9 cellular contexts compared by ENCODE assay signal in genomic region chr2:39266139-39266805, GRCh38. TPM values are rescaled to one million over a fixed set of nuclear protein-coding genes. Genes with fewer than 3 reads are reported as not detected.
DNase-seq lines count a peak whose midpoint lies in the region; ATAC-seq lines count a peak whose summit lies in the region.
"Had no signal": no experiment of that assay in that cellular context is flagged by ENCODE, and none has a peak within 500 bp of the region (broad histone marks: within the 10 kb centered on the region; RNA-seq: fewer than 3 reads in every experiment).

No MANE protein-coding gene starts in this region.

- H3K27ac ChIP-seq in CD4-positive, CD25-positive, alpha-beta regulatory T cell (ENCODE audit: insufficient read depth, low read length, poor library complexity, severe bottlenecking), result peak overlapping the region; percentile 60
- H3K27ac ChIP-seq: neutrophil had no signal

- no peaks in the 10 kb centered on the region for H3K9me3 Mint-ChIP-seq in CD4-positive, CD25-positive, alpha-beta regulatory T cell
- no peaks in the 10 kb centered on the region for H3K9me3 Mint-ChIP-seq in activated T-helper 17 cell treated with anti-CD3 and anti-CD28 coated beads, Interleukin-2, amount 50 U/mL, for 72 hours

- H3K9me3 ChIP-seq in CD4-positive, CD25-positive, alpha-beta regulatory T cell (ENCODE audit: control insufficient read depth in 2 of 2, low read length in 2 of 2), result no peaks in the 10 kb centered on the region
- H3K9me3 ChIP-seq: neutrophil had no signal

- no peaks in the 10 kb centered on the region for H3K36me3 ChIP-seq in CD4-positive, CD25-positive, alpha-beta regulatory T cell (ENCODE audit: control insufficient read depth, insufficient read depth, low read length)
- H3K36me3 ChIP-seq: neutrophil had no signal

- peak in 2 of 3 donors; percentile 21 to 67 for DNase-seq in CD4-positive, CD25-positive, alpha-beta regulatory T cell
- DNase-seq in NCI-H1105 (lab: John Stamatoyannopoulos, UW), result no peak
- no peak for DNase-seq in activated effector memory CD4-positive, alpha-beta T cell treated with anti-CD3 and anti-CD28 coated beads, Interleukin-2, amount 50 U/mL, for 16 hours
- no peak for DNase-seq in GOT3 (lab: John Stamatoyannopoulos, UW)
- DNase-seq in stimulated activated naive CD4-positive, alpha-beta T cell treated with Interleukin-2 at 50 U/mL for 16 hours (lab: John Stamatoyannopoulos, UW), result no peak

- peak overlapping the region; percentile 75 to 98 (median 75) for H3K27ac Mint-ChIP-seq in CD4-positive, CD25-positive, alpha-beta regulatory T cell
- peak overlapping the region; percentile 2 for H3K27ac Mint-ChIP-seq in activated T-helper 17 cell treated with anti-CD3 and anti-CD28 coated beads, Interleukin-2, amount 50 U/mL, for 72 hours

- H3K27me3 Mint-ChIP-seq in CD4-positive, CD25-positive, alpha-beta regulatory T cell, result no peaks in the 10 kb centered on the region
- H3K27me3 Mint-ChIP-seq in activated T-helper 17 cell treated with anti-CD3 and anti-CD28 coated beads, Interleukin-2, amount 50 U/mL, for 72 hours, result no peaks in the 10 kb centered on the region

- H3K4me3 Mint-ChIP-seq in CD4-positive, CD25-positive, alpha-beta regulatory T cell, result peak overlapping the region in 1 of 4 donors; percentile 24
- H3K4me3 Mint-ChIP-seq in activated T-helper 17 cell treated with anti-CD3 and anti-CD28 coated beads, Interleukin-2, amount 50 U/mL, for 72 hours, result no peak overlapping the region

- ATAC-seq in CD4-positive, CD25-positive, alpha-beta regulatory T cell (ENCODE audit: low read depth in 2 of 2), result peak; percentile 60 to 73
- peak; percentile 57 for ATAC-seq in GM19372 (IDR thresholded peaks at IDR 0.05; ENCODE audit: low read depth, unreplicated experiment)
- ATAC-seq in HG03159 (IDR thresholded peaks at IDR 0.05; ENCODE audit: unreplicated experiment), result peak; percentile 75
- peak; percentile 77 for ATAC-seq in activated T-helper 17 cell treated with anti-CD3 and anti-CD28 coated beads, Interleukin-2, amount 50 U/mL, for 72 hours (replicated peaks)

- H3K4me1 ChIP-seq in CD4-positive, CD25-positive, alpha-beta regulatory T cell (ENCODE audit: control insufficient read depth, insufficient read depth, low read length, poor library complexity, severe bottlenecking), result peaks cover 22% of the 10 kb centered on the region

- H3K4me1 Mint-ChIP-seq in CD4-positive, CD25-positive, alpha-beta regulatory T cell, result peaks cover 23 to 33% (median 28%) of the 10 kb centered on the region in 4 donors
- H3K4me1 Mint-ChIP-seq in activated T-helper 17 cell treated with anti-CD3 and anti-CD28 coated beads, Interleukin-2, amount 50 U/mL, for 72 hours, result peaks cover 7% of the 10 kb centered on the region

- H3K36me3 Mint-ChIP-seq in CD4-positive, CD25-positive, alpha-beta regulatory T cell, result peaks cover 7% of the 10 kb centered on the region
- H3K36me3 Mint-ChIP-seq in activated T-helper 17 cell treated with anti-CD3 and anti-CD28 coated beads, Interleukin-2, amount 50 U/mL, for 72 hours (ENCODE audit: low read depth), result peaks cover 49% of the 10 kb centered on the region

- no peaks in the 10 kb centered on the region for H3K27me3 ChIP-seq in CD4-positive, CD25-positive, alpha-beta regulatory T cell (ENCODE audit: control insufficient read depth, insufficient read depth, low read length)
- H3K27me3 ChIP-seq: neutrophil had no signal

- H3K4me3 ChIP-seq in CD4-positive, CD25-positive, alpha-beta regulatory T cell (ENCODE audit: low read depth, low read length), result peak overlapping the region; percentile 6

RNA-seq across cellular contexts. Expression of gene CDKL4, which starts 22.5 kb away (rescaled TPM):
- 0.74 TPM for total RNA-seq in CD4-positive, CD25-positive, alpha-beta regulatory T cell
- polyA plus RNA-seq in CD4-positive, CD25-positive, alpha-beta regulatory T cell, result 1 to 10 TPM in 1 of 4 donors, under 1 TPM in 3; 0.25 to 1.6 (median 0.42) TPM
- total RNA-seq in activated T-helper 17 cell treated with anti-CD3 and anti-CD28 coated beads, Interleukin-2, amount 50 U/mL, for 72 hours, result under 1 TPM; 0.35 to 0.50 TPM

Comparison
In these comparisons a context has a peak if more than half of its experiments do, and no peak if none do; other contexts are left out.
1. DNase-seq: peak in CD4-positive, CD25-positive, alpha-beta regulatory T cell (2 of 3); none in NCI-H1105 (single experiment), activated effector memory CD4-positive, alpha-beta T cell treated with anti-CD3 and anti-CD28 coated beads, Interleukin-2, amount 50 U/mL, for 16 hours (single experiment), GOT3 (single experiment) and stimulated activated naive CD4-positive, alpha-beta T cell treated with Interleukin-2 at 50 U/mL for 16 hours (single experiment).
2. Peak in every context shown above with its lines, with median percentiles within 50 percentile points of each other: ATAC-seq.